8 cellular contexts compared by ENCODE assay signal in genomic region chr7:97117035-97117371, GRCh38. TPM values are rescaled to one million over a fixed set of nuclear protein-coding genes. Genes with fewer than 3 reads are reported as not detected.
DNase-seq lines count a peak whose midpoint lies in the region; ATAC-seq and TF ChIP-seq lines count a peak whose summit lies in the region.

No MANE protein-coding gene starts in this region.

- H3K9me3 Mint-ChIP-seq in CD8-positive, alpha-beta T cell = peaks cover 2% of the 10 kb centered on the region

- peak overlapping the region; percentile 25 for H3K27ac ChIP-seq in CD8-positive, alpha-beta T cell (ENCODE audit: low read depth, low read length)
- H3K27ac ChIP-seq in Peyer's patch = peak overlapping the region; percentile 57 to 76 (median 70)
- H3K27ac ChIP-seq in esophagus (ENCODE audit: low read depth in 2 of 2, low read length in 1 of 2) = peak overlapping the region; percentile 64 to 77
- peak overlapping the region; percentile 86 for H3K27ac ChIP-seq in neutrophil

- peak overlapping the region; percentile 97 for H3K4me3 Mint-ChIP-seq in CD8-positive, alpha-beta T cell

- CTCF ChIA-PET in CD8-positive, alpha-beta T cell (lab: Charles Lee) = interaction anchor here (0.5 to 2.5 kb wide), 3 partner anchors 12 to 719 kb away, joined by 3 to 10 read pairs (median 4); no protein-coding TSS in a partner anchor

- peaks cover 9% of the 10 kb centered on the region for H3K36me3 Mint-ChIP-seq in CD8-positive, alpha-beta T cell

- POLR2A ChIA-PET in CD8-positive, alpha-beta T cell (lab: Charles Lee) = interaction anchor here (0.8 to 1.2 kb wide), 4 partner anchors 13 to 1134 kb away, joined by 3 read pairs; no protein-coding TSS in a partner anchor

- 63 to 64% methylated on average over 9 of the region's 9 CpGs for WGBS in esophagus, 2 donors

- H3K9me3 ChIP-seq in CD8-positive, alpha-beta T cell (ENCODE audit: low read length) = no peaks in the 10 kb centered on the region
- no peaks in the 10 kb centered on the region for H3K9me3 ChIP-seq in Peyer's patch
- H3K9me3 ChIP-seq in esophagus (ENCODE audit: control insufficient read depth in 2 of 2, insufficient read depth in 1 of 2, low read depth in 1 of 2, low read length in 1 of 2) = no peaks in the 10 kb centered on the region
- H3K9me3 ChIP-seq in neutrophil = no peaks in the 10 kb centered on the region

- intact Hi-C loops in CD8-positive, alpha-beta T cell (cut with DNase I, micrococcal nuclease) = loop anchor here (1.0 to 10.0 kb wide), 9 partner anchors 408 to 1758 kb away; partner anchors contain the start of genes BRI3 (in 2 of the 2), ASNS (in 1 of the 2), LMTK2 (in 1 of the 2) and SEM1 (in 1 of the 2)

- peaks cover 4% of the 10 kb centered on the region for H3K27me3 Mint-ChIP-seq in CD8-positive, alpha-beta T cell (ENCODE audit: low read depth)

- ATAC-seq in CD8-positive, alpha-beta T cell = no peak
- ATAC-seq in HG02763 (IDR thresholded peaks at IDR 0.05; ENCODE audit: unreplicated experiment) (no peak), GM19395 (IDR thresholded peaks at IDR 0.05; ENCODE audit: unreplicated experiment) (no peak)

- no peaks in the 10 kb centered on the region for H3K27me3 ChIP-seq in CD8-positive, alpha-beta T cell (ENCODE audit: insufficient read depth, low read length)
- H3K27me3 ChIP-seq in Peyer's patch (no peaks in the 10 kb centered on the region), esophagus (ENCODE audit: control insufficient read depth in 1 of 2, insufficient read depth in 2 of 2, low read length in 2 of 2) (no peaks in the 10 kb centered on the region), neutrophil (no peaks in the 10 kb centered on the region)

- peak overlapping the region; percentile 29 for H3K4me3 ChIP-seq in CD8-positive, alpha-beta T cell (ENCODE audit: low read depth, low read length)
- peak overlapping the region; percentile 47 to 86 (median 68) for H3K4me3 ChIP-seq in Peyer's patch
- peak overlapping the region; percentile 62 to 78 for H3K4me3 ChIP-seq in esophagus (ENCODE audit: low read depth in 1 of 2, low read length in 2 of 2)
- peak overlapping the region; percentile 74 to 81 for H3K4me3 ChIP-seq in neutrophil (ENCODE audit: low read depth in 1 of 2, low read length in 1 of 2)

- no peak for TF ChIP-seq CTCF in CD8-positive, alpha-beta T cell (IDR thresholded peaks at IDR 0.05)
- no peak for TF ChIP-seq CTCF in Peyer's patch (IDR thresholded peaks at IDR 0.05)
- TF ChIP-seq CTCF in neutrophil (IDR thresholded peaks at IDR 0.05) = no peak

- H3K4me1 Mint-ChIP-seq in CD8-positive, alpha-beta T cell (ENCODE audit: low read depth) = peaks cover 41% of the 10 kb centered on the region

- peaks cover 15% of the 10 kb centered on the region for H3K4me1 ChIP-seq in CD8-positive, alpha-beta T cell (ENCODE audit: insufficient read depth, low read length)
- H3K4me1 ChIP-seq in Peyer's patch (peaks cover 0 to 11% (median 0%) of the 10 kb centered on the region in 4 donors), esophagus (ENCODE audit: control insufficient read depth in 2 of 2, insufficient read depth in 2 of 2, low read length in 1 of 2) (no peaks in the 10 kb centered on the region), neutrophil (ENCODE audit: control insufficient read depth in 1 of 2, insufficient read depth in 1 of 2, low read depth in 1 of 2, low read length in 1 of 2) (peaks cover 38 to 46% of the 10 kb centered on the region in 2 experiments)

- no peaks in the 10 kb centered on the region for H3K36me3 ChIP-seq in CD8-positive, alpha-beta T cell (ENCODE audit: insufficient read depth, low read length)
- no peaks in the 10 kb centered on the region for H3K36me3 ChIP-seq in Peyer's patch
- H3K36me3 ChIP-seq in esophagus (ENCODE audit: control insufficient read depth in 2 of 2, insufficient read depth in 2 of 2, low read length in 1 of 2) = no peaks in the 10 kb centered on the region
- H3K36me3 ChIP-seq in neutrophil = no peaks in the 10 kb centered on the region

- TF ChIP-seq POLR2A in Peyer's patch (IDR thresholded peaks at IDR 0.05) = no peak

- H3K27ac Mint-ChIP-seq in CD8-positive, alpha-beta T cell = peak overlapping the region; percentile 96

- no peak for DNase-seq in CD8-positive, alpha-beta T cell
- no peak for DNase-seq in Peyer's patch
- no peak for DNase-seq in iPS-NIHi7 (ENCODE audit: extremely low spot score)
- no peak for DNase-seq in NCI-H345 treated with DMSO at 0.1 percent for 48 hours (lab: John Stamatoyannopoulos, UW; ENCODE audit: unreplicated experiment)

RNA-seq across cellular contexts. Expression of gene SDHAF3, which starts 0.5 kb away (rescaled TPM):
- total RNA-seq in CD8-positive, alpha-beta T cell = 1 to 10 TPM; 3.5 to 4.6 TPM
- 10 to 100 TPM in 1 of 4 donors, 1 to 10 TPM in 3; 2.9 to 25.6 (median 6.2) TPM for total RNA-seq in Peyer's patch
- polyA plus RNA-seq in esophagus = 10 to 100 TPM in 1 of 2 donors, 1 to 10 TPM in 1; 5.5 to 10.1 TPM

Comparison
In these comparisons a context has a peak if more than half of its experiments do, and no peak if none do; other contexts are left out.
1. H3K27ac ChIP-seq: peak in every context shown above with its lines; median percentile 86 in neutrophil; 70 in esophagus; 70 in Peyer's patch; 25 in CD8-positive, alpha-beta T cell.